In genomic region chr14:64760146-64760755, GRCh38 we compare ENCODE assay signal across 9 cellular contexts. TPM values are rescaled to one million over a fixed set of nuclear protein-coding genes. Genes with fewer than 3 reads are reported as not detected.
DNase-seq lines count a peak whose midpoint lies in the region; ATAC-seq and TF ChIP-seq lines count a peak whose summit lies in the region.
"Had no signal": no experiment of that assay in that cellular context is flagged by ENCODE, and none has a peak within 500 bp of the region (broad histone marks: within the 10 kb centered on the region; RNA-seq: fewer than 3 reads in every experiment).

No MANE protein-coding gene starts in this region.

- H3K27me3 ChIP-seq in WERI-Rb-1 (ENCODE audit: insufficient read depth, low read depth, severe bottlenecking) = no peaks in the 10 kb centered on the region

- peaks cover 21% of the 10 kb centered on the region for H3K27me3 Mint-ChIP-seq in central memory CD8-positive, alpha-beta T cell
- peaks cover 32% of the 10 kb centered on the region for H3K27me3 Mint-ChIP-seq in stimulated activated naive CD8-positive, alpha-beta T cell treated with anti-CD3 and anti-CD28 coated beads, Interleukin-15, amount 100 ng/mL, for 72 hours

- ATAC-seq in central memory CD8-positive, alpha-beta T cell (replicated peaks; ENCODE audit: extremely low read depth, poor library complexity, severe bottlenecking) = no peak
- ATAC-seq in stimulated activated naive CD8-positive, alpha-beta T cell treated with anti-CD3 and anti-CD28 coated beads, Interleukin-15, amount 100 ng/mL, for 72 hours = no peak
- ATAC-seq in GM19023 (IDR thresholded peaks at IDR 0.05; ENCODE audit: unreplicated experiment) = no peak
- ATAC-seq in GM21381 (IDR thresholded peaks at IDR 0.05; ENCODE audit: unreplicated experiment) = no peak

- H3K4me3 ChIP-seq in WERI-Rb-1 (ENCODE audit: low read depth, low read length) = no peak overlapping the region
- H3K4me3 ChIP-seq: SK-N-MC had no signal

- H3K9me3 ChIP-seq in WERI-Rb-1 (ENCODE audit: severe bottlenecking) = no peaks in the 10 kb centered on the region

- H3K4me1 Mint-ChIP-seq in central memory CD8-positive, alpha-beta T cell = peaks cover 71% of the 10 kb centered on the region
- H3K4me1 Mint-ChIP-seq in stimulated activated naive CD8-positive, alpha-beta T cell treated with anti-CD3 and anti-CD28 coated beads, Interleukin-15, amount 100 ng/mL, for 72 hours = peaks cover 12% of the 10 kb centered on the region

- H3K36me3 ChIP-seq in WERI-Rb-1 = no peaks in the 10 kb centered on the region

- H3K27ac Mint-ChIP-seq in central memory CD8-positive, alpha-beta T cell (ENCODE audit: low read depth) = no peak overlapping the region
- H3K27ac Mint-ChIP-seq in stimulated activated naive CD8-positive, alpha-beta T cell treated with anti-CD3 and anti-CD28 coated beads, Interleukin-15, amount 100 ng/mL, for 72 hours = no peak overlapping the region

- peak; percentile 90 for TF ChIP-seq CTCF in WERI-Rb-1 (IDR thresholded peaks at IDR 0.05; ENCODE audit: low read depth, low read length)

- peak; percentile 52 for DNase-seq in EH (ENCODE audit: low read depth)
- DNase-seq in LoVo (ENCODE audit: low spot score) = peak; percentile 19
- peak; percentile 76 for DNase-seq in WERI-Rb-1
- peak; percentile 37 to 48 for DNase-seq in central memory CD8-positive, alpha-beta T cell (ENCODE audit: low spot score in 2 of 2)
- DNase-seq in lung microvascular endothelial cell (ENCODE audit: low read depth in 2 of 2) = peak; percentile 53 to 61
- peak; percentile 48 to 50 for DNase-seq in stimulated activated naive CD8-positive, alpha-beta T cell treated with anti-CD3 and anti-CD28 coated beads, Interleukin-15, amount 100 ng/mL, for 72 hours

- no peak overlapping the region for H3K27ac ChIP-seq in WERI-Rb-1
- H3K27ac ChIP-seq: SK-N-MC had no signal

- H3K4me3 Mint-ChIP-seq in central memory CD8-positive, alpha-beta T cell = no peak overlapping the region
- H3K4me3 Mint-ChIP-seq in stimulated activated naive CD8-positive, alpha-beta T cell treated with anti-CD3 and anti-CD28 coated beads, Interleukin-15, amount 100 ng/mL, for 72 hours = no peak overlapping the region

- H3K9me3 Mint-ChIP-seq in central memory CD8-positive, alpha-beta T cell = no peaks in the 10 kb centered on the region
- no peaks in the 10 kb centered on the region for H3K9me3 Mint-ChIP-seq in stimulated activated naive CD8-positive, alpha-beta T cell treated with anti-CD3 and anti-CD28 coated beads, Interleukin-15, amount 100 ng/mL, for 72 hours

- peaks cover 1% of the 10 kb centered on the region for H3K36me3 Mint-ChIP-seq in central memory CD8-positive, alpha-beta T cell (ENCODE audit: insufficient read depth)

RNA-seq across cellular contexts. Expression of gene PLEKHG3, which starts 56.0 kb away (rescaled TPM):
- total RNA-seq in lung microvascular endothelial cell = 5.9 and 15.7 TPM in 2 replicates

Comparison
In these comparisons a context has a peak if more than half of its experiments do, and no peak if none do; other contexts are left out.
1. DNase-seq: peak in every context shown above with its lines; median percentile 76 in WERI-Rb-1; 57 in lung microvascular endothelial cell; 52 in EH; 49 in stimulated activated naive CD8-positive, alpha-beta T cell treated with anti-CD3 and anti-CD28 coated beads, Interleukin-15, amount 100 ng/mL, for 72 hours; 42 in central memory CD8-positive, alpha-beta T cell; 19 in LoVo.